ENCODE assay signal across 9 cellular contexts in genomic region chr1:11729498-11730428, GRCh38. TPM values are rescaled to one million over a fixed set of nuclear protein-coding genes. Genes with fewer than 3 reads are reported as not detected.
DNase-seq lines count a peak whose midpoint lies in the region; ATAC-seq, FAIRE-seq and TF ChIP-seq lines count a peak whose summit lies in the region.
"Had no signal": no experiment of that assay in that cellular context is flagged by ENCODE, and none has a peak within 500 bp of the region (broad histone marks: within the 10 kb centered on the region; RNA-seq: fewer than 3 reads in every experiment).

No MANE protein-coding gene starts in this region.

- H2AFZ ChIP-seq in PC-3 (ENCODE audit: low read length) (no peak overlapping the region), endothelial cell of umbilical vein (ENCODE audit: low read depth, low read length) (no peak overlapping the region)

- no peaks in the 10 kb centered on the region for H3K27me3 ChIP-seq in PC-3 (ENCODE audit: low read length)
- H3K27me3 ChIP-seq in endothelial cell of umbilical vein (ENCODE audit: control insufficient read depth in 2 of 2, insufficient read depth in 2 of 2, low read length in 2 of 2): no peaks in the 10 kb centered on the region
- peaks cover 0 to 7% (median 0%) of the 10 kb centered on the region in 7 donors for H3K27me3 ChIP-seq in spleen (replicated peaks in 1 of 7)
- no peaks in the 10 kb centered on the region for H3K27me3 ChIP-seq in ascending aorta

- peaks cover 48% of the 10 kb centered on the region for H3K4me1 Mint-ChIP-seq in activated CD4-positive, alpha-beta T cell treated with anti-CD3 and anti-CD28 coated beads for 36 hours

- no peaks in the 10 kb centered on the region for H3K27me3 Mint-ChIP-seq in activated CD4-positive, alpha-beta T cell treated with anti-CD3 and anti-CD28 coated beads for 36 hours

- peak overlapping the region; percentile 42 for H3K4me3 Mint-ChIP-seq in activated CD4-positive, alpha-beta T cell treated with anti-CD3 and anti-CD28 coated beads for 36 hours

- H3K4me1 ChIP-seq in PC-3 (ENCODE audit: insufficient read depth, low read length) (peaks cover 7% of the 10 kb centered on the region; the same call in 1 of the 2 replicates), endothelial cell of umbilical vein (ENCODE audit: control insufficient read depth, extremely low read depth, insufficient read depth, low read length) (peaks cover 21% of the 10 kb centered on the region), spleen (peaks cover 33 to 99% (median 60%) of the 10 kb centered on the region in 6 donors), ascending aorta (peaks cover 0 to 13% of the 10 kb centered on the region in 2 donors)

- H3K9me1 ChIP-seq in endothelial cell of umbilical vein (replicated peaks; ENCODE audit: control insufficient read depth, extremely low read depth, insufficient read depth, low read length): no peaks in the 10 kb centered on the region

- intact Hi-C loops in activated CD4-positive, alpha-beta T cell treated with anti-CD3 and anti-CD28 coated beads for 36 hours (cut with DNase I, micrococcal nuclease): loop anchor here (5.0 kb wide), 2 partner anchors 47 to 447 kb away; partner anchors contain the start of gene MAD2L2 (in 1 of the 2)
- intact Hi-C loops in PC-3 (cut with micrococcal nuclease): no loop called here
- intact Hi-C loops in endothelial cell of umbilical vein (cut with micrococcal nuclease): loop anchor here (10.0 kb wide), 1 partner anchor 455 kb away; the partner anchor contains the start of gene UBIAD1
- intact Hi-C loops in spleen (cut with DNase I; ENCODE audit: low total_unique reads): loop anchor here (5.0 kb wide), 1 partner anchor 73 kb away; no protein-coding TSS in a partner anchor
- intact Hi-C loops in ascending aorta (cut with DNase I): loop anchor here (5.0 kb wide), 1 partner anchor 457 kb away; the partner anchor contains the start of gene UBIAD1

- dilution Hi-C loops in endothelial cell of umbilical vein (cut with MboI; ENCODE audit: extremely low pct_ligation_motif_present, low sequenced_read_pairs): no loop called here

- no TSS peak for BruUV-seq in PC-3 (replicated peaks; lab: Mats Ljungman, UMichigan)
- BruUV-seq in endothelial cell of umbilical vein (replicated peaks; lab: Mats Ljungman, UMichigan): no TSS peak

- no peak for FAIRE-seq in endothelial cell of umbilical vein (lab: Jason Lieb, UNC)
- no peak for FAIRE-seq in D721Med (lab: Jason Lieb, UNC)

- no peak overlapping the region for H3K9ac ChIP-seq in PC-3 (ENCODE audit: low read length)
- no peak overlapping the region for H3K9ac ChIP-seq in endothelial cell of umbilical vein (replicated peaks; ENCODE audit: extremely low read depth, insufficient read depth, low read length)

- peak; percentile 24 for DNase-seq in activated CD4-positive, alpha-beta T cell treated with anti-CD3 and anti-CD28 coated beads for 36 hours
- no peak for DNase-seq in activated CD4-positive, alpha-beta T cell treated with anti-CD3 and anti-CD28 coated beads for 48 hours
- DNase-seq in PC-3 (no peak), endothelial cell of umbilical vein (ENCODE audit: low read depth, low spot score) (no peak), spleen (peak; percentile 81), ascending aorta (ENCODE audit: low spot score in 2 of 2) (no peak), iPS-NIHi11 (ENCODE audit: low spot score) (no peak), D721Med (ENCODE audit: insufficient read length, low spot score) (no peak)
- DNase-seq: NCI-H526 had no signal

- POLR2A ChIA-PET in activated CD4-positive, alpha-beta T cell treated with anti-CD3 and anti-CD28 coated beads for 36 hours (lab: Charles Lee): interaction anchor here (1.2 to 2.4 kb wide), 2 partner anchors 73 to 179 kb away, joined by 3 to 8 read pairs; no protein-coding TSS in a partner anchor
- POLR2A ChIA-PET in PC-3 (lab: Charles Lee; ENCODE audit: unreplicated experiment) (no interaction called here), endothelial cell of umbilical vein (lab: Charles Lee) (no interaction called here)

- H3K27ac Mint-ChIP-seq in activated CD4-positive, alpha-beta T cell treated with anti-CD3 and anti-CD28 coated beads for 36 hours: peak overlapping the region; percentile 77

- CTCF ChIA-PET in activated CD4-positive, alpha-beta T cell treated with anti-CD3 and anti-CD28 coated beads for 36 hours (lab: Charles Lee): interaction anchor here (1.3 to 2.9 kb wide), 3 partner anchors 10 to 692 kb away, joined by 4 to 20 read pairs (median 17); no protein-coding TSS in a partner anchor
- CTCF ChIA-PET in PC-3 (lab: Charles Lee): interaction anchor here (0.7 kb wide), 1 partner anchor 61 kb away, joined by 3 read pairs; no protein-coding TSS in a partner anchor
- CTCF ChIA-PET in endothelial cell of umbilical vein (lab: Charles Lee): interaction anchor here (1.4 to 2.5 kb wide), 4 partner anchors 10 to 79 kb away, joined by 3 to 18 read pairs (median 6); partner anchors contain the start of gene FBXO6

- WGBS in spleen, 5 donors: 21 to 42% (median 23%) methylated on average over 26 of the region's 26 CpGs

- no peaks in the 10 kb centered on the region for H3K9me2 ChIP-seq in PC-3 (replicated peaks; ENCODE audit: low read length)

- H3F3A ChIP-seq in PC-3 (ENCODE audit: low read length, unreplicated experiment): no peaks in the 10 kb centered on the region

- H3K4me3 ChIP-seq in PC-3 (ENCODE audit: low read length): no peak overlapping the region
- H3K4me3 ChIP-seq in endothelial cell of umbilical vein (replicated peaks in 1 of 3; ENCODE audit: insufficient read depth in 1 of 3, low read depth in 1 of 3, low read length in 3 of 3): no peak overlapping the region
- H3K4me3 ChIP-seq in spleen: peak overlapping the region in 3 of 8 donors; percentile 13 to 63 (median 21)
- H3K4me3 ChIP-seq in ascending aorta: no peak overlapping the region

- H3K79me2 ChIP-seq in PC-3 (ENCODE audit: low read length) (no peaks in the 10 kb centered on the region), endothelial cell of umbilical vein (ENCODE audit: control insufficient read depth, insufficient read depth, low read length) (no peaks in the 10 kb centered on the region)

- no peaks in the 10 kb centered on the region for H4K20me1 ChIP-seq in PC-3 (ENCODE audit: low read length)
- no peaks in the 10 kb centered on the region for H4K20me1 ChIP-seq in endothelial cell of umbilical vein (replicated peaks; ENCODE audit: control insufficient read depth, extremely low read depth, insufficient read depth, low read length)

- H3K36me3 Mint-ChIP-seq in activated CD4-positive, alpha-beta T cell treated with anti-CD3 and anti-CD28 coated beads for 36 hours (ENCODE audit: low read depth): no peaks in the 10 kb centered on the region

- H3K9me3 ChIP-seq in PC-3 (ENCODE audit: low read length) (no peaks in the 10 kb centered on the region), endothelial cell of umbilical vein (replicated peaks; ENCODE audit: control insufficient read depth, insufficient read depth, low read length) (no peaks in the 10 kb centered on the region), spleen (no peaks in the 10 kb centered on the region), ascending aorta (no peaks in the 10 kb centered on the region)

- H3K27ac ChIP-seq in PC-3 (ENCODE audit: low read length) (no peak overlapping the region), endothelial cell of umbilical vein (ENCODE audit: insufficient read depth, low read depth, low read length) (no peak overlapping the region), spleen (peak overlapping the region in 7 of 8 donors; percentile 79 to 100 (median 87)), ascending aorta (no peak overlapping the region)

- TF ChIP-seq CTCF in PC-3 (conservative IDR thresholded peaks at IDR 0.05; ENCODE audit: low read depth, low read length) (no peak), endothelial cell of umbilical vein (IDR thresholded peaks at IDR 0.05; ENCODE audit: extremely low read depth in 1 of 2, insufficient read depth in 1 of 2, low read depth in 1 of 2, low read length in 2 of 2) (no peak), spleen (IDR thresholded peaks at IDR 0.05 in 8 of 11, conservative IDR thresholded peaks at IDR 0.05 in 3 of 11) (no peak), ascending aorta (IDR thresholded peaks at IDR 0.05) (no peak), D721Med (IDR thresholded peaks at IDR 0.05; ENCODE audit: insufficient read depth, missing control alignments) (no peak)

- H3K9me3 Mint-ChIP-seq in activated CD4-positive, alpha-beta T cell treated with anti-CD3 and anti-CD28 coated beads for 36 hours (ENCODE audit: low read depth): no peaks in the 10 kb centered on the region

- peak; percentile 8 for ATAC-seq in activated CD4-positive, alpha-beta T cell treated with anti-CD3 and anti-CD28 coated beads for 36 hours
- peak; percentile 7; the same call in 1 of the 2 replicates for ATAC-seq in PC-3

- H3K4me2 ChIP-seq in PC-3 (ENCODE audit: low read length) (no peak overlapping the region), endothelial cell of umbilical vein (ENCODE audit: insufficient read depth, low read length) (no peak overlapping the region)

- no peaks in the 10 kb centered on the region for H3K36me3 ChIP-seq in PC-3 (ENCODE audit: low read depth, low read length)
- H3K36me3 ChIP-seq in endothelial cell of umbilical vein (ENCODE audit: control insufficient read depth in 2 of 2, extremely low read depth in 1 of 2, insufficient read depth in 2 of 2, low read length in 2 of 2): no peaks in the 10 kb centered on the region
- no peaks in the 10 kb centered on the region for H3K36me3 ChIP-seq in spleen
- no peaks in the 10 kb centered on the region for H3K36me3 ChIP-seq in ascending aorta

- TF ChIP-seq POLR2A in endothelial cell of umbilical vein (IDR thresholded peaks at IDR 0.05; ENCODE audit: low read depth, low read length) (no peak), spleen (IDR thresholded peaks at IDR 0.05) (no peak)

RNA-seq across cellular contexts. Expression of gene AGTRAP, which starts 6.2 kb away (rescaled TPM):
- 10 to 100 TPM; 13.2 to 13.3 TPM for total RNA-seq in activated CD4-positive, alpha-beta T cell treated with anti-CD3 and anti-CD28 coated beads for 36 hours
- total RNA-seq in PC-3 (2014; rRNA removed): 73.5 and 76.7 TPM in 2 replicates
- 40.3 and 41.6 TPM in 2 replicates for total RNA-seq in endothelial cell of umbilical vein
- polyA plus RNA-seq in endothelial cell of umbilical vein: 101 and 145 TPM in 2 replicates
- polyA plus RNA-seq in endothelial cell of umbilical vein (2011; cell fraction: cytosol; rRNA removed): 44.2 and 64.4 TPM in 2 replicates
- polyA plus RNA-seq in endothelial cell of umbilical vein (2011; cell fraction: nucleus; rRNA removed): 38.2 and 43.8 TPM in 2 replicates
- polyA plus RNA-seq in endothelial cell of umbilical vein (2012): 29.8 and 42.6 TPM in 2 replicates
- polyA minus RNA-seq in endothelial cell of umbilical vein: 21.8 and 27.8 TPM in 2 replicates
- polyA minus RNA-seq in endothelial cell of umbilical vein (2011; cell fraction: cytosol; rRNA and poly(A)+ RNA removed): 44.4 TPM
- 9.5 and 12.6 TPM in 2 replicates for polyA minus RNA-seq in endothelial cell of umbilical vein (2011; cell fraction: nucleus; rRNA and poly(A)+ RNA removed)
- total RNA-seq in spleen: 100 to 1,000 TPM in 2 of 7 donors, 10 to 100 TPM in 5; 48.5 to 120 (median 64.2) TPM
- polyA plus RNA-seq in spleen: 10 to 100 TPM; 40.8 to 54.7 (median 50.5) TPM
- total RNA-seq in ascending aorta: 95.6 TPM

RNA-seq across cellular contexts. Expression of gene C1orf167, which starts 32.2 kb away (rescaled TPM):
- not detected for total RNA-seq in activated CD4-positive, alpha-beta T cell treated with anti-CD3 and anti-CD28 coated beads for 36 hours
- total RNA-seq in PC-3 (2014; rRNA removed) (not detected in 2 replicates), endothelial cell of umbilical vein (not detected in 2 replicates), spleen (1 to 10 TPM in 1 of 7 donors, under 1 TPM in 5, not detected in 1; 0.74 to 4.8 (median 0.86) TPM), ascending aorta (not detected)
- polyA plus RNA-seq in endothelial cell of umbilical vein (not detected in 2 replicates), spleen (1 to 10 TPM in 2 of 3 donors, under 1 TPM in 1; 0.96 to 1.7 (median 1.7) TPM)
- 0.04 and 0.10 TPM in 2 replicates for polyA plus RNA-seq in endothelial cell of umbilical vein (2011; cell fraction: cytosol; rRNA removed)
- not detected in 2 replicates for polyA plus RNA-seq in endothelial cell of umbilical vein (2011; cell fraction: nucleus; rRNA removed)
- 1.1 TPM in 1 of 2 replicates, not detected in the other for polyA plus RNA-seq in endothelial cell of umbilical vein (2012)
- not detected in 2 replicates for polyA minus RNA-seq in endothelial cell of umbilical vein
- not detected for polyA minus RNA-seq in endothelial cell of umbilical vein (2011; cell fraction: cytosol; rRNA and poly(A)+ RNA removed)
- not detected in 2 replicates for polyA minus RNA-seq in endothelial cell of umbilical vein (2011; cell fraction: nucleus; rRNA and poly(A)+ RNA removed)

RNA-seq across cellular contexts. Expression of gene DRAXIN, which starts 38.3 kb away (rescaled TPM):
- total RNA-seq in activated CD4-positive, alpha-beta T cell treated with anti-CD3 and anti-CD28 coated beads for 36 hours: under 1 TPM; 0.02 to 0.04 TPM
- total RNA-seq in PC-3 (2014; rRNA removed): 0.07 TPM in 1 of 2 replicates, not detected in the other
- total RNA-seq in endothelial cell of umbilical vein: 2.6 and 3.2 TPM in 2 replicates
- polyA plus RNA-seq in endothelial cell of umbilical vein: 0.44 and 0.49 TPM in 2 replicates
- 0.45 and 0.54 TPM in 2 replicates for polyA plus RNA-seq in endothelial cell of umbilical vein (2011; cell fraction: cytosol; rRNA removed)
- polyA plus RNA-seq in endothelial cell of umbilical vein (2011; cell fraction: nucleus; rRNA removed): 0.38 and 0.41 TPM in 2 replicates
- polyA plus RNA-seq in endothelial cell of umbilical vein (2012): 0.53 and 0.59 TPM in 2 replicates
- 1.1 TPM in 2 replicates for polyA minus RNA-seq in endothelial cell of umbilical vein
- not detected for polyA minus RNA-seq in endothelial cell of umbilical vein (2011; cell fraction: cytosol; rRNA and poly(A)+ RNA removed)
- polyA minus RNA-seq in endothelial cell of umbilical vein (2011; cell fraction: nucleus; rRNA and poly(A)+ RNA removed): 0.10 and 0.38 TPM in 2 replicates
- total RNA-seq in spleen: under 1 TPM in 4 of 7 donors, not detected in 3; 0.09 to 0.37 (median 0.17) TPM
- polyA plus RNA-seq in spleen: under 1 TPM; 0.04 to 0.10 (median 0.06) TPM
- 1.8 TPM for total RNA-seq in ascending aorta

RNA-seq across cellular contexts. Expression of gene MAD2L2, which starts 48.8 kb away (rescaled TPM):
- 10 to 100 TPM; 70.4 to 71.5 TPM for total RNA-seq in activated CD4-positive, alpha-beta T cell treated with anti-CD3 and anti-CD28 coated beads for 36 hours
- total RNA-seq in PC-3 (2014; rRNA removed): 127 and 139 TPM in 2 replicates
- total RNA-seq in endothelial cell of umbilical vein: 35.9 and 39.5 TPM in 2 replicates
- 74.2 and 98.7 TPM in 2 replicates for polyA plus RNA-seq in endothelial cell of umbilical vein
- polyA plus RNA-seq in endothelial cell of umbilical vein (2011; cell fraction: cytosol; rRNA removed): 64.8 and 73.6 TPM in 2 replicates
- 36.9 and 42.1 TPM in 2 replicates for polyA plus RNA-seq in endothelial cell of umbilical vein (2011; cell fraction: nucleus; rRNA removed)
- polyA plus RNA-seq in endothelial cell of umbilical vein (2012): 41.2 and 44.9 TPM in 2 replicates
- 32.5 and 44.4 TPM in 2 replicates for polyA minus RNA-seq in endothelial cell of umbilical vein
- polyA minus RNA-seq in endothelial cell of umbilical vein (2011; cell fraction: cytosol; rRNA and poly(A)+ RNA removed): 56.1 TPM
- polyA minus RNA-seq in endothelial cell of umbilical vein (2011; cell fraction: nucleus; rRNA and poly(A)+ RNA removed): 7.5 and 10.0 TPM in 2 replicates
- 10 to 100 TPM; 22.7 to 41.0 (median 29.8) TPM for total RNA-seq in spleen
- polyA plus RNA-seq in spleen: 10 to 100 TPM; 30.8 to 42.1 (median 37.2) TPM
- 18.3 TPM for total RNA-seq in ascending aorta

Comparison
In these comparisons a context has a peak if more than half of its experiments do, and no peak if none do; other contexts are left out.
1. DNase-seq: peak in activated CD4-positive, alpha-beta T cell treated with anti-CD3 and anti-CD28 coated beads for 36 hours (single experiment) and spleen (single experiment); none in activated CD4-positive, alpha-beta T cell treated with anti-CD3 and anti-CD28 coated beads for 48 hours (single experiment), PC-3 (single experiment), endothelial cell of umbilical vein (single experiment), ascending aorta (0 of 2), iPS-NIHi11 (single experiment) and D721Med (single experiment).
2. H3K27ac ChIP-seq: peak in spleen (7 of 8); none in PC-3 (single experiment), endothelial cell of umbilical vein (single experiment) and ascending aorta (0 of 2).